ENCODE assay signal across 2 cellular contexts in the genomic region with DNA sequence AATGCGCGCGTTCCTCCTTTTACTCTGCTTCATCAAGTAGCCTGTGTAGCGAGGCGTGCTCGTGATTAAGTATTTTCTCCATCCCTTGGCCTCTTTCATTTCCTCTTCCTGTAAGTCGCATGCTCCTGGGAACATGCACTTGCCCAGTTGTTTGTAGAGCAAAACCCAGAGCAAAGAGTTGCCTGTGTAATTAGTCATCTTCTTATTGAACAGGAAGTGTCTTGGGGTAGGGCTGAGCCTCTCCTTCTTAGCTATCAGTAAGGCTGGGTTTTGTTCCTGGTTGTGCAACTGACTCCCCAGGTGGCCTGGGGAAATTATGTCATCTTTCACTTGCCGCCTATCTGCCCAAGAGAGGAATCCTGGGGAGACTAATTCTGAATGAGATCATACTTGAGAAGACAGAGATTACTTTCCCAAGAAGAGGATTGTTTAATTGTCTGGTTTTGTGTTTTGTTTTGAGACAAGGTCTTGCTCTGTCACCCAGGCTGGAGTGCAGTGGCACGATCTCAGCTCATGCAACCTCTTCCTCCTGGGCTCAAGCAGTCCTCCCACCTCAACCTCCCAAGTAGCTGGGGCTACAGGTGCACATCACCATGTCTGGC.
TF ChIP-seq lines count a peak whose summit lies in the region.

No MANE protein-coding gene starts in this region.

TF ChIP-seq in SK-N-SH treated with all-trans-retinoic acid at 6 μM for 48 hours, 23 proteins besides CTCF, POLR2A, EP300 and RAD21:
- TF ChIP-seq, protein P1, sequence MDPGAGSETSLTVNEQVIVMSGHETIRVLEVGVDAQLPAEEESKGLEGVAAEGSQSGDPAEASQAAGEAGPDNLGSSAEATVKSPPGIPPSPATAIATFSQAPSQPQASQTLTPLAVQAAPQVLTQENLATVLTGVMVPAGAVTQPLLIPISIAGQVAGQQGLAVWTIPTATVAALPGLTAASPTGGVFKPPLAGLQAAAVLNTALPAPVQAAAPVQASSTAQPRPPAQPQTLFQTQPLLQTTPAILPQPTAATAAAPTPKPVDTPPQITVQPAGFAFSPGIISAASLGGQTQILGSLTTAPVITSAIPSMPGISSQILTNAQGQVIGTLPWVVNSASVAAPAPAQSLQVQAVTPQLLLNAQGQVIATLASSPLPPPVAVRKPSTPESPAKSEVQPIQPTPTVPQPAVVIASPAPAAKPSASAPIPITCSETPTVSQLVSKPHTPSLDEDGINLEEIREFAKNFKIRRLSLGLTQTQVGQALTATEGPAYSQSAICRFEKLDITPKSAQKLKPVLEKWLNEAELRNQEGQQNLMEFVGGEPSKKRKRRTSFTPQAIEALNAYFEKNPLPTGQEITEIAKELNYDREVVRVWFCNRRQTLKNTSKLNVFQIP (CRISPR knock-in tag; IDR thresholded peaks at IDR 0.05; ENCODE audit: borderline replicate concordance, low read depth): no peak
- TF ChIP-seq ISL1 (CRISPR knock-in tag; IDR thresholded peaks at IDR 0.05): peak; percentile 11; the same call in 1 of the 2 replicates

TF ChIP-seq in SK-N-SH, 30 proteins besides CTCF, POLR2A, EP300 and RAD21 (continued from another document):
- TF ChIP-seq, protein P2, sequence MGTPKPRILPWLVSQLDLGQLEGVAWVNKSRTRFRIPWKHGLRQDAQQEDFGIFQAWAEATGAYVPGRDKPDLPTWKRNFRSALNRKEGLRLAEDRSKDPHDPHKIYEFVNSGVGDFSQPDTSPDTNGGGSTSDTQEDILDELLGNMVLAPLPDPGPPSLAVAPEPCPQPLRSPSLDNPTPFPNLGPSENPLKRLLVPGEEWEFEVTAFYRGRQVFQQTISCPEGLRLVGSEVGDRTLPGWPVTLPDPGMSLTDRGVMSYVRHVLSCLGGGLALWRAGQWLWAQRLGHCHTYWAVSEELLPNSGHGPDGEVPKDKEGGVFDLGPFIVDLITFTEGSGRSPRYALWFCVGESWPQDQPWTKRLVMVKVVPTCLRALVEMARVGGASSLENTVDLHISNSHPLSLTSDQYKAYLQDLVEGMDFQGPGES (IDR thresholded peaks at IDR 0.05; ENCODE audit: low read depth, low read length): no peak
- TF ChIP-seq SMC3 (IDR thresholded peaks at IDR 0.05; ENCODE audit: low read depth, low read length): no peak
- TF ChIP-seq FOXJ3 (CRISPR knock-in tag; IDR thresholded peaks at IDR 0.05): no peak
- TF ChIP-seq GATA2 (CRISPR knock-in tag; IDR thresholded peaks at IDR 0.05): no peak
- TF ChIP-seq NRF1 (IDR thresholded peaks at IDR 0.05; ENCODE audit: low read depth, low read length): no peak
- no peak for TF ChIP-seq FOXM1 (IDR thresholded peaks at IDR 0.05; ENCODE audit: low read depth)
- TF ChIP-seq NFIC (IDR thresholded peaks at IDR 0.05; ENCODE audit: borderline replicate concordance): no peak
- TF ChIP-seq, protein P3, sequence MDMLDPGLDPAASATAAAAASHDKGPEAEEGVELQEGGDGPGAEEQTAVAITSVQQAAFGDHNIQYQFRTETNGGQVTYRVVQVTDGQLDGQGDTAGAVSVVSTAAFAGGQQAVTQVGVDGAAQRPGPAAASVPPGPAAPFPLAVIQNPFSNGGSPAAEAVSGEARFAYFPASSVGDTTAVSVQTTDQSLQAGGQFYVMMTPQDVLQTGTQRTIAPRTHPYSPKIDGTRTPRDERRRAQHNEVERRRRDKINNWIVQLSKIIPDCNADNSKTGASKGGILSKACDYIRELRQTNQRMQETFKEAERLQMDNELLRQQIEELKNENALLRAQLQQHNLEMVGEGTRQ (IDR thresholded peaks at IDR 0.05; ENCODE audit: borderline replicate concordance, low read depth, low read length): no peak
- no peak for TF ChIP-seq SIN3A (IDR thresholded peaks at IDR 0.05; ENCODE audit: borderline replicate concordance, low read depth, low read length)
- no peak; the same call in 1 of the 2 replicates for TF ChIP-seq ELF1 (IDR thresholded peaks at IDR 0.05)
- TF ChIP-seq TAF1 (IDR thresholded peaks at IDR 0.05; ENCODE audit: borderline replicate concordance, low read depth, low read length): no peak
- TF ChIP-seq, protein P4, sequence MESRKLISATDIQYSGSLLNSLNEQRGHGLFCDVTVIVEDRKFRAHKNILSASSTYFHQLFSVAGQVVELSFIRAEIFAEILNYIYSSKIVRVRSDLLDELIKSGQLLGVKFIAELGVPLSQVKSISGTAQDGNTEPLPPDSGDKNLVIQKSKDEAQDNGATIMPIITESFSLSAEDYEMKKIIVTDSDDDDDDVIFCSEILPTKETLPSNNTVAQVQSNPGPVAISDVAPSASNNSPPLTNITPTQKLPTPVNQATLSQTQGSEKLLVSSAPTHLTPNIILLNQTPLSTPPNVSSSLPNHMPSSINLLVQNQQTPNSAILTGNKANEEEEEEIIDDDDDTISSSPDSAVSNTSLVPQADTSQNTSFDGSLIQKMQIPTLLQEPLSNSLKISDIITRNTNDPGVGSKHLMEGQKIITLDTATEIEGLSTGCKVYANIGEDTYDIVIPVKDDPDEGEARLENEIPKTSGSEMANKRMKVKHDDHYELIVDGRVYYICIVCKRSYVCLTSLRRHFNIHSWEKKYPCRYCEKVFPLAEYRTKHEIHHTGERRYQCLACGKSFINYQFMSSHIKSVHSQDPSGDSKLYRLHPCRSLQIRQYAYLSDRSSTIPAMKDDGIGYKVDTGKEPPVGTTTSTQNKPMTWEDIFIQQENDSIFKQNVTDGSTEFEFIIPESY (IDR thresholded peaks at IDR 0.05; ENCODE audit: borderline replicate concordance, low read depth): no peak
- no peak for TF ChIP-seq MEF2A (IDR thresholded peaks at IDR 0.05; ENCODE audit: borderline replicate concordance, low read depth)
TF ChIP-seq in SK-N-SH: peak in this region for 0.
